17 cellular contexts compared by ENCODE assay signal in the genomic region with DNA sequence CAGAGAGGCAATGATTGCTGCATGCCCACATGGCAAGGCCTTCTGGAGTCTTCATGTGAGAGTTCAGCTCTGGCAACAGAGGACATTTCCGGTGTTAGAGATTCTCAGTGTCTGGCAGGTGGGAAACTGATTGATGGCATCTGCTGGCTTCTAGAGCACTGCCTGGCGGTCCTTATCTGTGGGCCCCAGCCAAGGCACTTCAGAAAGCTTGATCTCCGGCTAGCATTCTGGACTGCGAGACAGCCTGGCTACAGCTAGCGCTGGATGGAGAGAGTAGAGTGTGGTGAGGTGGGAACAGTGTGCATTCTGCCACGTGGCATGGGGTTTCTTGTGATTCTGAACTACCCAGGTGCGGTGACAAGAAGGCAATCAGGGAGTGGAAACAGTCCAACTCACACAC.
"Had no signal": no experiment of that assay in that cellular context is flagged by ENCODE, and none has a peak within 500 bp of the region (broad histone marks: within the 10 kb centered on the region; RNA-seq: fewer than 3 reads in every experiment).

No MANE protein-coding gene starts in this region.

- H3K27ac ChIP-seq: coronary artery, foreskin keratinocyte, lower lobe of right lung, stomach had no signal

- DNase-seq: effector CD4-positive, alpha-beta T cell; endodermal cell; foreskin keratinocyte; hypothalamus; kidney glomerular epithelial cell; lower lobe of right lung; posterior cingulate gyrus; small intestine; stimulated activated CD4-positive, alpha-beta T cell treated with anti-CD3 and anti-CD28 coated beads, Interleukin-12 subunit alpha, Interleukin-12 subunit beta, amount 100 ng/mL, for 4 hours; stimulated activated naive CD4-positive, alpha-beta T cell; stomach; trophoblast cell had no signal

- H3K27me3 ChIP-seq: foreskin keratinocyte, stomach had no signal

- H3K4me3 ChIP-seq: coronary artery, lower lobe of right lung, stomach had no signal

- FAIRE-seq: endothelial cell of umbilical vein, islet of Langerhans, small intestine, urothelium cell line had no signal

- H3K36me3 ChIP-seq: lower lobe of right lung had no signal

- ATAC-seq: foreskin keratinocyte, left lobe of liver, lower lobe of right lung had no signal

- H3K4me1 ChIP-seq: foreskin keratinocyte, lower lobe of right lung had no signal
